Comparison of ENCODE assay signal across 26 cellular contexts in the genomic region with DNA sequence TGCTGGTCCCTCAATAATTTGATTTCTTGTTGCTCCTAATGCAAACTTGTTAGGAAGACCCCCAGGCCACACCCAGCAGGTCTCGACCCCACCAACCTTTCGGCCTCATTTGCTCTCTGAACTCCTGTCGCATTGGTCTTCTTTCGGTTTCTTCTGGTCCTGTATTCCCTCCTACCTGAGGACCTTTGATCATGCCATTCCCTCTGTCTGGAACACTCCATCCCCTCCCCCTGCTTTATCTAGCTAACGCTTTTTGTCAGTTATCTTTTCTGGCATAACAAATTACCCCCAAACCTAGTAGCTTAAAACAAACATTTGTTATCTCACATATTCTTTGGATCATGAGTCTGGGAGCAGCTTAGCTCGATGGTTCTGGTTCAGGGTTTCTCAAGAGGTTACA.
"Had no signal": no experiment of that assay in that cellular context is flagged by ENCODE, and none has a peak within 500 bp of the region (broad histone marks: within the 10 kb centered on the region; RNA-seq: fewer than 3 reads in every experiment).

No MANE protein-coding gene starts in this region.

- ATAC-seq: activated T-cell treated with anti-CD3 and anti-CD28 coated beads, Interleukin-2, amount 50 U/mL, for 72 hours; body of pancreas; gastrocnemius medialis; left ventricle myocardium superior; upper lobe of right lung had no signal

- H3K4me1 ChIP-seq: colonic mucosa had no signal

- H3K4me2 ChIP-seq: hepatocyte, neural progenitor cell had no signal

- H3K27me3 Mint-ChIP-seq: naive B cell had no signal

- H3K79me2 ChIP-seq: hepatocyte had no signal

- H3K4me3 Mint-ChIP-seq: activated naive CD4-positive, alpha-beta T cell treated with anti-CD3 and anti-CD28 coated beads for 36 hours; activated naive CD8-positive, alpha-beta T cell treated with anti-CD3 and anti-CD28 coated beads for 36 hours; activated T-cell treated with anti-CD3 and anti-CD28 coated beads, Interleukin-2, amount 50 U/mL, for 72 hours; mesothelial cell of epicardium; neural progenitor cell; stimulated activated naive CD8-positive, alpha-beta T cell treated with anti-CD3 and anti-CD28 coated beads, Interleukin-15, Interleukin-2, amounts not matched to agents 100 ng/mL and 50 ng/mL, for 24 hours had no signal

- H3K9me3 ChIP-seq: adrenal gland, body of pancreas, colonic mucosa, gastrocnemius medialis, upper lobe of right lung had no signal

- H3K36me3 Mint-ChIP-seq: activated naive CD8-positive, alpha-beta T cell treated with anti-CD3 and anti-CD28 coated beads for 36 hours; mesothelial cell of epicardium; naive B cell; neural progenitor cell had no signal

- H3K9me3 Mint-ChIP-seq: activated naive CD4-positive, alpha-beta T cell treated with anti-CD3 and anti-CD28 coated beads for 36 hours; activated naive CD8-positive, alpha-beta T cell treated with anti-CD3 and anti-CD28 coated beads for 36 hours; activated T-cell treated with anti-CD3 and anti-CD28 coated beads, Interleukin-2, amount 50 U/mL, for 72 hours; mesothelial cell of epicardium; naive B cell; neural progenitor cell; stimulated activated naive CD8-positive, alpha-beta T cell treated with anti-CD3 and anti-CD28 coated beads, Interleukin-15, Interleukin-2, amounts not matched to agents 100 ng/mL and 50 ng/mL, for 24 hours had no signal

- DNase-seq: activated CD4-positive, alpha-beta T cell treated with anti-CD3 and anti-CD28 coated beads for 4 hours; activated CD4-positive, alpha-beta T cell treated with anti-CD3 and anti-CD28 coated beads, Interleukin-2, amount 50 U/mL, for 4 hours; activated CD4-positive, CD25-positive, alpha-beta regulatory T cell; activated naive CD4-positive, alpha-beta T cell treated with anti-CD3 and anti-CD28 coated beads for 36 hours; activated naive CD8-positive, alpha-beta T cell treated with anti-CD3 and anti-CD28 coated beads for 36 hours; activated T-cell treated with anti-CD3 and anti-CD28 coated beads for 4 hours; activated T-cell treated with anti-CD3 and anti-CD28 coated beads, Interleukin-2, amount 50 U/mL, for 72 hours; adrenal gland; aorta; body of pancreas; cerebellar nuclear complex; colonic mucosa; dorsolateral prefrontal cortex; effector memory CD4-positive, alpha-beta T cell; gastrocnemius medialis; glutamatergic neuron; islet precursor cell; left ventricle myocardium superior; naive B cell; right cardiac atrium; stimulated activated CD4-positive, alpha-beta T cell treated with anti-CD3 and anti-CD28 coated beads, Interleukin-2, amount 100 ng/mL, for 48 hours had no signal

- H3K36me3 ChIP-seq: adrenal gland, colonic mucosa, gastrocnemius medialis, neural progenitor cell, upper lobe of right lung had no signal

- H3K9ac ChIP-seq: neural progenitor cell had no signal

- H3K27ac ChIP-seq: body of pancreas, colonic mucosa, dorsolateral prefrontal cortex, gastrocnemius medialis, hepatocyte, neural progenitor cell, upper lobe of right lung had no signal

- H3K27me3 ChIP-seq: adrenal gland, body of pancreas, colonic mucosa, gastrocnemius medialis, hepatocyte, neural progenitor cell, upper lobe of right lung had no signal

- H3K4me3 ChIP-seq: adrenal gland, body of pancreas, colonic mucosa, dorsolateral prefrontal cortex, gastrocnemius medialis, hepatocyte, neural progenitor cell, upper lobe of right lung had no signal

- H3K27ac Mint-ChIP-seq: activated naive CD4-positive, alpha-beta T cell treated with anti-CD3 and anti-CD28 coated beads for 36 hours; activated naive CD8-positive, alpha-beta T cell treated with anti-CD3 and anti-CD28 coated beads for 36 hours; activated T-cell treated with anti-CD3 and anti-CD28 coated beads, Interleukin-2, amount 50 U/mL, for 72 hours; mesothelial cell of epicardium; neural progenitor cell; stimulated activated naive CD8-positive, alpha-beta T cell treated with anti-CD3 and anti-CD28 coated beads, Interleukin-15, Interleukin-2, amounts not matched to agents 100 ng/mL and 50 ng/mL, for 24 hours had no signal

- H2AFZ ChIP-seq: hepatocyte, neural progenitor cell had no signal
